10 cellular contexts compared by ENCODE assay signal in genomic region chr20:41149679-41150131, GRCh38. TPM values are rescaled to one million over a fixed set of nuclear protein-coding genes. Genes with fewer than 3 reads are reported as not detected.
DNase-seq lines count a peak whose midpoint lies in the region; ATAC-seq and TF ChIP-seq lines count a peak whose summit lies in the region.
"Had no signal": no experiment of that assay in that cellular context is flagged by ENCODE, and none has a peak within 500 bp of the region (broad histone marks: within the 10 kb centered on the region; RNA-seq: fewer than 3 reads in every experiment).

No MANE protein-coding gene starts in this region.

- H3K4me3 Mint-ChIP-seq in activated T-helper 17 cell treated with anti-CD3 and anti-CD28 coated beads, Interleukin-2, amount 50 U/mL, for 72 hours, result peak overlapping the region; percentile 90

- CTCF ChIA-PET in HEK293 (lab: Yijun Ruan, JAX), result interaction anchor here (0.6 to 1.2 kb wide), 4 partner anchors 9 to 190 kb away, joined by 3 to 5 read pairs (median 3); no protein-coding TSS in a partner anchor

- no peak for TF ChIP-seq CTCF in HEK293 (tag by site-specific recombination; IDR thresholded peaks at IDR 0.05)
- TF ChIP-seq CTCF in hepatocyte (IDR thresholded peaks at IDR 0.05; ENCODE audit: poor library complexity), result no peak

- no peak overlapping the region for H3K27ac ChIP-seq in HEK293 (ENCODE audit: extremely low read depth, low read depth, low read length)
- peak overlapping the region; percentile 62 for H3K27ac ChIP-seq in hepatocyte

- DNase-seq in A172 (ENCODE audit: low spot score) (peak; percentile 85), hepatocyte (ENCODE audit: low spot score) (peak; percentile 60), NCI-H2107 (lab: John Stamatoyannopoulos, UW) (no peak), superior temporal gyrus (ENCODE audit: extremely low spot score) (no peak), NCI-H2227 (lab: John Stamatoyannopoulos, UW; ENCODE audit: unreplicated experiment) (no peak)
- DNase-seq: Caco-2, NCI-H345 had no signal

- WGBS in hepatocyte (ENCODE audit: low lambda C conversion rate, missing lambda C conversion rate), result 72% methylated on average over 6 of the region's 6 CpGs

- no peaks in the 10 kb centered on the region for H3K27me3 Mint-ChIP-seq in activated T-helper 17 cell treated with anti-CD3 and anti-CD28 coated beads, Interleukin-2, amount 50 U/mL, for 72 hours

- H3K9me2 ChIP-seq in hepatocyte (replicated peaks; ENCODE audit: insufficient read depth), result no peaks in the 10 kb centered on the region

- H3K36me3 Mint-ChIP-seq in activated T-helper 17 cell treated with anti-CD3 and anti-CD28 coated beads, Interleukin-2, amount 50 U/mL, for 72 hours (ENCODE audit: low read depth), result peaks cover 74% of the 10 kb centered on the region

- peak overlapping the region; percentile 61 for H3K27ac Mint-ChIP-seq in activated T-helper 17 cell treated with anti-CD3 and anti-CD28 coated beads, Interleukin-2, amount 50 U/mL, for 72 hours

- POLR2A ChIA-PET in HEK293 (lab: Yijun Ruan, JAX), result interaction anchor here (1.6 kb wide), 1 partner anchor 12 kb away, joined by 4 read pairs; no protein-coding TSS in a partner anchor

- H3K4me1 ChIP-seq in HEK293 (ENCODE audit: control insufficient read depth, insufficient read depth, low read length) (peaks cover 5% of the 10 kb centered on the region; the same call in 1 of the 2 replicates), hepatocyte (ENCODE audit: insufficient read depth) (peaks cover 9% of the 10 kb centered on the region)
- H3K4me1 ChIP-seq: Caco-2 had no signal

- peaks cover 96% of the 10 kb centered on the region for H4K20me1 ChIP-seq in hepatocyte (ENCODE audit: insufficient read depth, poor library complexity, severe bottlenecking)

- H3K36me3 ChIP-seq in HEK293 (ENCODE audit: control insufficient read depth in 2 of 2, insufficient read depth in 1 of 2, low read length in 2 of 2), result peaks cover 0 to 24% of the 10 kb centered on the region in 2 experiments; a peak in 2 of 3 replicates
- H3K36me3 ChIP-seq in hepatocyte (replicated peaks; ENCODE audit: insufficient read depth, low read depth), result no peaks in the 10 kb centered on the region

- H3K4me3 ChIP-seq in HEK293 (ENCODE audit: low read depth, low read length) (no peak overlapping the region), hepatocyte (no peak overlapping the region)

- H3K79me2 ChIP-seq in hepatocyte, result peaks cover 98% of the 10 kb centered on the region

- H3K9me3 Mint-ChIP-seq in activated T-helper 17 cell treated with anti-CD3 and anti-CD28 coated beads, Interleukin-2, amount 50 U/mL, for 72 hours, result no peaks in the 10 kb centered on the region

- no peak overlapping the region for H2AFZ ChIP-seq in hepatocyte

- no peak overlapping the region for H3K4me2 ChIP-seq in hepatocyte

- H3K4me1 Mint-ChIP-seq in activated T-helper 17 cell treated with anti-CD3 and anti-CD28 coated beads, Interleukin-2, amount 50 U/mL, for 72 hours, result peaks cover 76% of the 10 kb centered on the region

- peak; percentile 77 for ATAC-seq in activated T-helper 17 cell treated with anti-CD3 and anti-CD28 coated beads, Interleukin-2, amount 50 U/mL, for 72 hours (replicated peaks)
- no peak for ATAC-seq in GM18868 (IDR thresholded peaks at IDR 0.05; ENCODE audit: unreplicated experiment)

- no peaks in the 10 kb centered on the region for H3K27me3 ChIP-seq in hepatocyte

- H3K9me3 ChIP-seq in HEK293 (ENCODE audit: control insufficient read depth, insufficient read depth, low read depth, low read length) (no peaks in the 10 kb centered on the region), hepatocyte (ENCODE audit: low read depth) (no peaks in the 10 kb centered on the region)
- H3K9me3 ChIP-seq: Caco-2 had no signal

TF ChIP-seq in HEK293, 187 proteins besides CTCF, POLR2A, EP300 and RAD21:
- TF ChIP-seq BCL11B (tag by site-specific recombination; IDR thresholded peaks at IDR 0.05; ENCODE audit: low read depth), result no peak
- no peak for TF ChIP-seq KLF16 (tag by site-specific recombination; IDR thresholded peaks at IDR 0.05)
- peak; percentile 65 for TF ChIP-seq GLIS1 (tag by site-specific recombination; IDR thresholded peaks at IDR 0.05)
- TF ChIP-seq ZNF629 (tag by site-specific recombination; IDR thresholded peaks at IDR 0.05), result 0 out of 2 replicates have a peak, but pooled peaks have one; percentile 25
- TF ChIP-seq, protein P1, sequence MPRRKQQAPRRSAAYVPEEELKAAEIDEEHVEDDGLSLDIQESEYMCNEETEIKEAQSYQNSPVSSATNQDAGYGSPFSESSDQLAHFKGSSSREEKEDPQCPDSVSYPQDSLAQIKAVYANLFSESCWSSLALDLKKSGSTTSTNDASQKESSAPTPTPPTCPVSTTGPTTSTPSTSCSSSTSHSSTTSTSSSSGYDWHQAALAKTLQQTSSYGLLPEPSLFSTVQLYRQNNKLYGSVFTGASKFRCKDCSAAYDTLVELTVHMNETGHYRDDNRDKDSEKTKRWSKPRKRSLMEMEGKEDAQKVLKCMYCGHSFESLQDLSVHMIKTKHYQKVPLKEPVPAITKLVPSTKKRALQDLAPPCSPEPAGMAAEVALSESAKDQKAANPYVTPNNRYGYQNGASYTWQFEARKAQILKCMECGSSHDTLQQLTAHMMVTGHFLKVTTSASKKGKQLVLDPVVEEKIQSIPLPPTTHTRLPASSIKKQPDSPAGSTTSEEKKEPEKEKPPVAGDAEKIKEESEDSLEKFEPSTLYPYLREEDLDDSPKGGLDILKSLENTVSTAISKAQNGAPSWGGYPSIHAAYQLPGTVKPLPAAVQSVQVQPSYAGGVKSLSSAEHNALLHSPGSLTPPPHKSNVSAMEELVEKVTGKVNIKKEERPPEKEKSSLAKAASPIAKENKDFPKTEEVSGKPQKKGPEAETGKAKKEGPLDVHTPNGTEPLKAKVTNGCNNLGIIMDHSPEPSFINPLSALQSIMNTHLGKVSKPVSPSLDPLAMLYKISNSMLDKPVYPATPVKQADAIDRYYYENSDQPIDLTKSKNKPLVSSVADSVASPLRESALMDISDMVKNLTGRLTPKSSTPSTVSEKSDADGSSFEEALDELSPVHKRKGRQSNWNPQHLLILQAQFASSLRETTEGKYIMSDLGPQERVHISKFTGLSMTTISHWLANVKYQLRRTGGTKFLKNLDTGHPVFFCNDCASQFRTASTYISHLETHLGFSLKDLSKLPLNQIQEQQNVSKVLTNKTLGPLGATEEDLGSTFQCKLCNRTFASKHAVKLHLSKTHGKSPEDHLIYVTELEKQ (tag by site-specific recombination; IDR thresholded peaks at IDR 0.05; ENCODE audit: borderline replicate concordance), result peak; percentile 63; the same call in 1 of the 2 replicates
- peak; percentile 72; the same call in 1 of the 2 replicates for TF ChIP-seq KLF17 (tag by site-specific recombination; IDR thresholded peaks at IDR 0.05)
- TF ChIP-seq ZBTB17 (tag by site-specific recombination; IDR thresholded peaks at IDR 0.05), result peak; percentile 47; the same call in 1 of the 2 replicates
- TF ChIP-seq, protein P2, sequence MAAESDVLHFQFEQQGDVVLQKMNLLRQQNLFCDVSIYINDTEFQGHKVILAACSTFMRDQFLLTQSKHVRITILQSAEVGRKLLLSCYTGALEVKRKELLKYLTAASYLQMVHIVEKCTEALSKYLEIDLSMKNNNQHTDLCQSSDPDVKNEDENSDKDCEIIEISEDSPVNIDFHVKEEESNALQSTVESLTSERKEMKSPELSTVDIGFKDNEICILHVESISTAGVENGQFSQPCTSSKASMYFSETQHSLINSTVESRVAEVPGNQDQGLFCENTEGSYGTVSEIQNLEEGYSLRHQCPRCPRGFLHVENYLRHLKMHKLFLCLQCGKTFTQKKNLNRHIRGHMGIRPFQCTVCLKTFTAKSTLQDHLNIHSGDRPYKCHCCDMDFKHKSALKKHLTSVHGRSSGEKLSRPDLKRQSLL (tag by site-specific recombination; IDR thresholded peaks at IDR 0.05), result no peak
- TF ChIP-seq ZNF707 (tag by site-specific recombination; IDR thresholded peaks at IDR 0.05), result no peak
- TF ChIP-seq ZNF792 (tag by site-specific recombination; IDR thresholded peaks at IDR 0.05), result no peak
- no peak for TF ChIP-seq ZNF76 (tag by site-specific recombination; IDR thresholded peaks at IDR 0.05; ENCODE audit: borderline replicate concordance, low read depth)
- peak; percentile 91 for TF ChIP-seq SP7 (tag by site-specific recombination; IDR thresholded peaks at IDR 0.05)
- no peak for TF ChIP-seq ZNF24 (tag by site-specific recombination; IDR thresholded peaks at IDR 0.05)
TF ChIP-seq in HEK293: peak in this region for 6.

RNA-seq across cellular contexts. Expression of gene PLCG1, which starts 12.4 kb away (rescaled TPM):
- total RNA-seq in A172 (2014; rRNA removed; shearing (Covaris generic)), result 79.6 and 82.9 TPM in 2 replicates
- 100 to 1,000 TPM; 184 to 628 TPM for total RNA-seq in activated T-helper 17 cell treated with anti-CD3 and anti-CD28 coated beads, Interleukin-2, amount 50 U/mL, for 72 hours
- total RNA-seq in hepatocyte, result 48.5 and 73.2 TPM in 2 replicates
- polyA plus RNA-seq in hepatocyte, result 52.7 and 52.8 TPM in 2 replicates

Comparison
In these comparisons a context has a peak if more than half of its experiments do, and no peak if none do; other contexts are left out.
1. DNase-seq: peak in A172 (single experiment) and hepatocyte (single experiment); none in NCI-H2107 (single experiment), superior temporal gyrus (single experiment) and NCI-H2227 (single experiment).